Comparison of ENCODE assay signal across 15 cellular contexts in genomic region chr1:151981178-151981525, GRCh38. TPM values are rescaled to one million over a fixed set of nuclear protein-coding genes. Genes with fewer than 3 reads are reported as not detected.
DNase-seq lines count a peak whose midpoint lies in the region; ATAC-seq and TF ChIP-seq lines count a peak whose summit lies in the region.
"Had no signal": no experiment of that assay in that cellular context is flagged by ENCODE, and none has a peak within 500 bp of the region (broad histone marks: within the 10 kb centered on the region; RNA-seq: fewer than 3 reads in every experiment).

No MANE protein-coding gene starts in this region.

- in situ Hi-C loops in Caki2 (cut with HindIII; ENCODE audit: low pct_unique_long_range_greater_than_20kb, low sequenced_read_pairs) (no loop called here), Panc1 (cut with HindIII; ENCODE audit: low pct_unique_long_range_greater_than_20kb, low sequenced_read_pairs) (no loop called here)

- WGBS in esophagus muscularis mucosa: 72% methylated on average over 5 of the region's 5 CpGs

- no peak overlapping the region for H3K4me3 ChIP-seq in Panc1 (ENCODE audit: low read depth in 2 of 2, low read length in 2 of 2)
- no peak overlapping the region for H3K4me3 ChIP-seq in esophagus muscularis mucosa
- no peak overlapping the region for H3K4me3 ChIP-seq in left lung
- H3K4me3 ChIP-seq: coronary artery, uterus had no signal

- peak; percentile 87 for DNase-seq in Caki2 (ENCODE audit: low read depth)
- no peak for DNase-seq in Panc1 (ENCODE audit: low read depth, low spot score)
- DNase-seq in esophagus muscularis mucosa (ENCODE audit: extremely low spot score): no peak
- peak; percentile 89 for DNase-seq in renal cortical epithelial cell (ENCODE audit: low read depth)
- DNase-seq in T-helper 2 cell: no peak
- no peak for DNase-seq in left lung
- DNase-seq: activated CD4-positive, alpha-beta T cell treated with anti-CD3 and anti-CD28 coated beads for 1 hour; C1 segment of cervical spinal cord; NCI-H2171; posterior cingulate gyrus; T-cell; uterus had no signal

- no peak for TF ChIP-seq EP300 in esophagus muscularis mucosa (IDR thresholded peaks at IDR 0.05)

- BruUV-seq in Panc1 (replicated peaks; lab: Mats Ljungman, UMichigan): no TSS peak

- TF ChIP-seq POLR2A in esophagus muscularis mucosa (IDR thresholded peaks at IDR 0.05; ENCODE audit: low read depth): no peak

- ATAC-seq in Panc1 (peak; percentile 55), HG03469 (IDR thresholded peaks at IDR 0.05; ENCODE audit: unreplicated experiment) (no peak), HG02840 (IDR thresholded peaks at IDR 0.05; ENCODE audit: low FRiP score, unreplicated experiment) (no peak), left lung (no peak)
- ATAC-seq: T-cell had no signal

- TF ChIP-seq CTCF in Panc1 (IDR thresholded peaks at IDR 0.05) (no peak), esophagus muscularis mucosa (IDR thresholded peaks at IDR 0.05) (no peak), left lung (IDR thresholded peaks at IDR 0.05) (no peak)

- POLR2A ChIA-PET in Panc1 (lab: Charles Lee): interaction anchor here (0.6 to 2.1 kb wide), 5 partner anchors 12 to 1584 kb away, joined by 3 to 8 read pairs (median 3); partner anchors contain the start of gene S100A2

- intact Hi-C loops in Panc1 (cut with micrococcal nuclease; ENCODE audit: unreplicated experiment) (no loop called here), esophagus muscularis mucosa (cut with DNase I) (no loop called here), left lung (cut with DNase I) (no loop called here)

- CTCF ChIA-PET in Panc1 (lab: Charles Lee): interaction anchor here (0.5 kb wide), 1 partner anchor 82 kb away, joined by 4 read pairs; no protein-coding TSS in a partner anchor

- peaks cover 97% of the 10 kb centered on the region for H3K4me1 ChIP-seq in Panc1 (ENCODE audit: control insufficient read depth, insufficient read depth, low read length)
- H3K4me1 ChIP-seq in esophagus muscularis mucosa: peaks cover 30 to 55% (median 47%) of the 10 kb centered on the region in 4 donors
- peaks cover 7 to 22% of the 10 kb centered on the region in 2 donors for H3K4me1 ChIP-seq in left lung

- peak overlapping the region; percentile 99 for H3K27ac ChIP-seq in Panc1 (ENCODE audit: low read length)
- peak overlapping the region in 3 of 4 donors; percentile 38 to 45 (median 39) for H3K27ac ChIP-seq in esophagus muscularis mucosa (replicated peaks in 1 of 4)
- no peak overlapping the region for H3K27ac ChIP-seq in left lung

- H3K36me3 ChIP-seq in Panc1 (ENCODE audit: control insufficient read depth, insufficient read depth, low read length): peaks cover 38% of the 10 kb centered on the region
- peaks cover 30 to 54% (median 48%) of the 10 kb centered on the region in 4 donors for H3K36me3 ChIP-seq in esophagus muscularis mucosa
- H3K36me3 ChIP-seq in left lung: peaks cover 7 to 60% of the 10 kb centered on the region in 2 donors
- H3K36me3 ChIP-seq: uterus had no signal

- no peaks in the 10 kb centered on the region for H3K9me3 ChIP-seq in Panc1 (ENCODE audit: control insufficient read depth, insufficient read depth, low read depth, low read length)
- no peaks in the 10 kb centered on the region for H3K9me3 ChIP-seq in esophagus muscularis mucosa
- no peaks in the 10 kb centered on the region for H3K9me3 ChIP-seq in left lung
- H3K9me3 ChIP-seq: uterus had no signal

- no peaks in the 10 kb centered on the region for H3K27me3 ChIP-seq in Panc1 (ENCODE audit: control insufficient read depth, insufficient read depth, low read length)
- H3K27me3 ChIP-seq in esophagus muscularis mucosa: no peaks in the 10 kb centered on the region
- no peaks in the 10 kb centered on the region for H3K27me3 ChIP-seq in left lung
- H3K27me3 ChIP-seq: uterus had no signal

RNA-seq across cellular contexts. Expression of gene S100A10, which starts 12.5 kb away (rescaled TPM):
- 456 and 483 TPM in 2 replicates for total RNA-seq in Caki2 (2014; rRNA removed; shearing (Covaris generic); ENCODE audit: low replicate concordance)
- total RNA-seq in Panc1 (2021; ENCODE audit: unreplicated experiment) (1,621 TPM), esophagus muscularis mucosa (100 to 1,000 TPM in 2 of 4 donors, 10 to 100 TPM in 2; 82.5 to 214 (median 105) TPM), renal cortical epithelial cell (221 and 239 TPM in 2 replicates), left lung (1,000 to 10,000 TPM; 1,069 to 1,250 TPM)
- polyA plus RNA-seq in Panc1 (2012; ENCODE audit: insufficient read length): 1,294 TPM

RNA-seq across cellular contexts. Expression of gene S100A11, which starts 55.7 kb away (rescaled TPM):
- total RNA-seq in Caki2 (2014; rRNA removed; shearing (Covaris generic); ENCODE audit: low replicate concordance): 309 and 455 TPM in 2 replicates
- total RNA-seq in Panc1 (2021; ENCODE audit: unreplicated experiment): 474 TPM
- 692 TPM for polyA plus RNA-seq in Panc1 (2012; ENCODE audit: insufficient read length)
- total RNA-seq in esophagus muscularis mucosa: 100 to 1,000 TPM in 2 of 4 donors, 10 to 100 TPM in 2; 68.5 to 190 (median 115) TPM
- 57.5 and 77.9 TPM in 2 replicates for total RNA-seq in renal cortical epithelial cell
- 100 to 1,000 TPM; 671 to 868 TPM for total RNA-seq in left lung

Comparison
In these comparisons a context has a peak if more than half of its experiments do, and no peak if none do; other contexts are left out.
1. DNase-seq: peak in Caki2 (single experiment) and renal cortical epithelial cell (single experiment); none in Panc1 (single experiment), esophagus muscularis mucosa (single experiment), T-helper 2 cell (0 of 5) and left lung (0 of 2).
2. H3K27ac ChIP-seq: peak in Panc1 (single experiment) and esophagus muscularis mucosa (3 of 4); none in left lung (0 of 2).